20 cellular contexts compared by ENCODE assay signal in genomic region chr16:53884748-53885147, GRCh38.
"Had no signal": no experiment of that assay in that cellular context is flagged by ENCODE, and none has a peak within 500 bp of the region (broad histone marks: within the 10 kb centered on the region; RNA-seq: fewer than 3 reads in every experiment).

No MANE protein-coding gene starts in this region.

- ATAC-seq: activated CD4-positive, CD25-positive, alpha-beta regulatory T cell treated with anti-CD3 and anti-CD28 coated beads, Interleukin-2, amount 50 U/mL, for 24 hours; activated CD8-positive, alpha-beta T cell treated with anti-CD3 and anti-CD28 coated beads for 36 hours; Right ventricle myocardium inferior had no signal

- H3K27me3 ChIP-seq: MG63 had no signal

- H3K4me2 ChIP-seq: KMS-11 had no signal

- H3K9me3 ChIP-seq: MG63 had no signal

- H3K27ac ChIP-seq: KMS-11, SK-N-MC had no signal

- H3K9ac ChIP-seq: KMS-11 had no signal

- DNase-seq: activated CD4-positive, alpha-beta T cell treated with anti-CD3 and anti-CD28 coated beads for 4 hours; activated CD8-positive, alpha-beta memory T cell treated with anti-CD3 and anti-CD28 coated beads, Interleukin-2, amount 50 U/mL, for 4 hours; activated CD8-positive, alpha-beta T cell treated with anti-CD3 and anti-CD28 coated beads for 36 hours; aorta; cerebellar nuclear complex; MG63; MV-4-11; NCI-H1092 treated with DMSO at 0.1 percent for 48 hours; NCI-H1417 treated with DMSO at 0.1 percent for 48 hours; NCI-H1694 treated with DMSO at 0.1 percent for 48 hours; NCI-H2029 treated with DMSO at 0.1 percent for 48 hours; NCI-H345; NCI-H510A; NCI-H526 treated with DMSO at 0.1 percent for 48 hours; NCI-H82; T-helper 1 cell had no signal

- H3K4me3 ChIP-seq: MG63, SK-N-MC had no signal
